In genomic region chr9:33924978-33925797, GRCh38 we compare ENCODE assay signal across 7 cellular contexts.
A peak's percentile ranks its signal among the peaks of the same experiment; 100 is the strongest.
DNase-seq lines count a peak whose midpoint lies in the region; ATAC-seq, FAIRE-seq and TF ChIP-seq lines count a peak whose summit lies in the region.

No MANE protein-coding gene starts in this region.

- no peak for ATAC-seq in stimulated activated memory B cell treated with anti-CD40 and anti-IgM and Interleukin-4, amounts not matched to agents 10 μg/mL and 1 μg/mL and 100 μg/mL, for 72 hours
- ATAC-seq in GM21576 (IDR thresholded peaks at IDR 0.05; ENCODE audit: unreplicated experiment), result no peak

- DNase-seq in D721Med (ENCODE audit: insufficient read length, low spot score) (peak; percentile 60), HAP-1 (ENCODE audit: low spot score in 2 of 2) (peak; percentile 38 to 71), SK-N-MC (ENCODE audit: low read depth, low spot score) (peak; percentile 12), epithelial cell of proximal tubule (ENCODE audit: low read depth) (no peak)

- in situ Hi-C loops in HAP-1 (cut with MboI; ENCODE audit: low sequenced_read_pairs), result no loop called here

- no peak overlapping the region for H3K27ac Mint-ChIP-seq in stimulated activated memory B cell treated with anti-CD40 and anti-IgM and Interleukin-4, amounts not matched to agents 10 μg/mL and 1 μg/mL and 100 μg/mL, for 72 hours

- H3K4me3 ChIP-seq in HAP-1 (no peak overlapping the region), SK-N-MC (no peak overlapping the region), epithelial cell of proximal tubule (ENCODE audit: low read depth, low read length) (no peak overlapping the region), mesodermal cell (ENCODE audit: extremely low read depth, insufficient read depth, low read length, poor library complexity, severe bottlenecking) (no peak overlapping the region)

- H3K27me3 Mint-ChIP-seq in stimulated activated memory B cell treated with anti-CD40 and anti-IgM and Interleukin-4, amounts not matched to agents 10 μg/mL and 1 μg/mL and 100 μg/mL, for 72 hours, result no peaks in the 10 kb centered on the region

- WGBS in mesodermal cell (ENCODE audit: insufficient coverage in 2 of 2), 2 experiments, result 70 to 73% methylated on average over 14 to 16 of the region's 17 CpGs

- H3K9me3 ChIP-seq in HAP-1 (no peaks in the 10 kb centered on the region), SK-N-MC (ENCODE audit: low read depth, low read length) (no peaks in the 10 kb centered on the region), mesodermal cell (ENCODE audit: control insufficient read depth, low read length) (no peaks in the 10 kb centered on the region)

- no peaks in the 10 kb centered on the region for H3K27me3 ChIP-seq in HAP-1 (ENCODE audit: low read depth)

- no peak overlapping the region for H3K4me3 Mint-ChIP-seq in stimulated activated memory B cell treated with anti-CD40 and anti-IgM and Interleukin-4, amounts not matched to agents 10 μg/mL and 1 μg/mL and 100 μg/mL, for 72 hours

- H3K9ac ChIP-seq in SK-N-MC (ENCODE audit: insufficient read length), result no peak overlapping the region

- no peak for FAIRE-seq in D721Med (lab: Jason Lieb, UNC)

- H3K36me3 ChIP-seq in HAP-1 (replicated peaks), result peaks cover 96% of the 10 kb centered on the region
- peaks cover 93% of the 10 kb centered on the region for H3K36me3 ChIP-seq in SK-N-MC (ENCODE audit: insufficient read depth, low read length)
- peaks cover 97% of the 10 kb centered on the region for H3K36me3 ChIP-seq in mesodermal cell (ENCODE audit: control insufficient read depth, insufficient read depth, low read length)

- H3K36me3 Mint-ChIP-seq in stimulated activated memory B cell treated with anti-CD40 and anti-IgM and Interleukin-4, amounts not matched to agents 10 μg/mL and 1 μg/mL and 100 μg/mL, for 72 hours, result peaks cover 54% of the 10 kb centered on the region

- H3K4me1 Mint-ChIP-seq in stimulated activated memory B cell treated with anti-CD40 and anti-IgM and Interleukin-4, amounts not matched to agents 10 μg/mL and 1 μg/mL and 100 μg/mL, for 72 hours, result no peaks in the 10 kb centered on the region

- no peaks in the 10 kb centered on the region for H3K9me3 Mint-ChIP-seq in stimulated activated memory B cell treated with anti-CD40 and anti-IgM and Interleukin-4, amounts not matched to agents 10 μg/mL and 1 μg/mL and 100 μg/mL, for 72 hours

- TF ChIP-seq CTCF in D721Med (IDR thresholded peaks at IDR 0.05; ENCODE audit: insufficient read depth, missing control alignments), result peak; percentile 59
- peak; percentile 75 for TF ChIP-seq CTCF in epithelial cell of proximal tubule (conservative IDR thresholded peaks at IDR 0.05; ENCODE audit: low read depth, low read length)

- H3K27ac ChIP-seq in SK-N-MC (0 out of 2 replicates have a peak overlapping the region, but pooled peaks have one; percentile 11), mesodermal cell (ENCODE audit: low read depth, low read length, severe bottlenecking) (peak overlapping the region; percentile 20)

- H3K4me1 ChIP-seq in HAP-1, result no peaks in the 10 kb centered on the region
- no peaks in the 10 kb centered on the region for H3K4me1 ChIP-seq in mesodermal cell (ENCODE audit: control insufficient read depth, insufficient read depth, low read length, poor library complexity, severe bottlenecking)
